ENCODE assay signal across 8 cellular contexts in genomic region chr9:128788445-128788844, GRCh38. TPM values are rescaled to one million over a fixed set of nuclear protein-coding genes. Genes with fewer than 3 reads are reported as not detected.
DNase-seq lines count a peak whose midpoint lies in the region; ATAC-seq, FAIRE-seq and TF ChIP-seq lines count a peak whose summit lies in the region.

No MANE protein-coding gene starts in this region.

- H2BK15ac ChIP-seq in neuronal stem cell (ENCODE audit: low read length): no peak overlapping the region

- CTCF ChIA-PET in endothelial cell of umbilical vein (lab: Charles Lee): interaction anchor here (0.6 to 2.0 kb wide), 7 partner anchors 10 to 153 kb away, joined by 3 to 9 read pairs (median 5); partner anchors contain the start of genes ENDOG and PKN3

- no peak for TF ChIP-seq CTCF in GM12865 (IDR thresholded peaks at IDR 0.05; ENCODE audit: insufficient read depth, low read depth, low read length, missing control alignments)
- no peak for TF ChIP-seq CTCF in RWPE2 (IDR thresholded peaks at IDR 0.05; ENCODE audit: poor library complexity, severe bottlenecking)
- no peak for TF ChIP-seq CTCF in endothelial cell of umbilical vein (IDR thresholded peaks at IDR 0.05; ENCODE audit: extremely low read depth in 1 of 2, insufficient read depth in 1 of 2, low read depth in 1 of 2, low read length in 2 of 2)

- H3K9ac ChIP-seq in endothelial cell of umbilical vein (replicated peaks; ENCODE audit: extremely low read depth, insufficient read depth, low read length): peak overlapping the region; percentile 35
- peak overlapping the region; percentile 65 for H3K9ac ChIP-seq in trophoblast cell (ENCODE audit: low read length)
- H3K9ac ChIP-seq in neuronal stem cell (ENCODE audit: low read depth, low read length, poor library complexity): no peak overlapping the region

- H3K4me1 ChIP-seq in RWPE2 (ENCODE audit: insufficient read depth, poor library complexity, severe bottlenecking) (no peaks in the 10 kb centered on the region), endothelial cell of umbilical vein (ENCODE audit: control insufficient read depth, extremely low read depth, insufficient read depth, low read length) (peaks cover 11% of the 10 kb centered on the region), trophoblast cell (ENCODE audit: control insufficient read depth in 1 of 2, insufficient read depth in 2 of 2, low read length in 2 of 2) (peaks cover 5 to 8% of the 10 kb centered on the region in 2 experiments), neuronal stem cell (ENCODE audit: control insufficient read depth in 2 of 2, insufficient read depth in 1 of 2, low read depth in 1 of 2, low read length in 2 of 2) (peaks cover 2 to 7% of the 10 kb centered on the region in 2 donors)

- H3K14ac ChIP-seq in trophoblast cell (ENCODE audit: low read length) (no peak overlapping the region), neuronal stem cell (ENCODE audit: low read length) (no peak overlapping the region)

- no peak for FAIRE-seq in endothelial cell of umbilical vein (lab: Jason Lieb, UNC)

- H4K91ac ChIP-seq in trophoblast cell (ENCODE audit: low read depth, low read length) (no peak overlapping the region), neuronal stem cell (ENCODE audit: low read depth, low read length, poor library complexity) (no peak overlapping the region)

- H3K9me3 ChIP-seq in RWPE2 (ENCODE audit: severe bottlenecking) (no peaks in the 10 kb centered on the region), endothelial cell of umbilical vein (replicated peaks; ENCODE audit: control insufficient read depth, insufficient read depth, low read length) (no peaks in the 10 kb centered on the region), trophoblast cell (ENCODE audit: insufficient read depth, low read depth, low read length) (peaks cover 2% of the 10 kb centered on the region), neuronal stem cell (replicated peaks in 1 of 2; ENCODE audit: control insufficient read depth in 2 of 2, insufficient read depth in 1 of 2, low read depth in 1 of 2, low read length in 2 of 2) (no peaks in the 10 kb centered on the region)

- peaks cover 13% of the 10 kb centered on the region for H3K79me2 ChIP-seq in endothelial cell of umbilical vein (ENCODE audit: control insufficient read depth, insufficient read depth, low read length)
- H3K79me2 ChIP-seq in trophoblast cell (ENCODE audit: control insufficient read depth, insufficient read depth, low read length, poor library complexity): peaks cover 3% of the 10 kb centered on the region

- H3K4me3 ChIP-seq in GM12865 (ENCODE audit: low read depth, low read length) (peak overlapping the region; percentile 80), RWPE2 (ENCODE audit: severe bottlenecking) (peak overlapping the region; percentile 100), endothelial cell of umbilical vein (replicated peaks in 1 of 3; ENCODE audit: insufficient read depth in 1 of 3, low read depth in 1 of 3, low read length in 3 of 3) (peak overlapping the region in 1 of 3 experiments; percentile 77), trophoblast cell (ENCODE audit: low read depth, low read length) (no peak overlapping the region), neuronal stem cell (ENCODE audit: low read length in 2 of 2) (peak overlapping the region in 1 of 2 donors; percentile 97)

- H4K20me1 ChIP-seq in endothelial cell of umbilical vein (replicated peaks; ENCODE audit: control insufficient read depth, extremely low read depth, insufficient read depth, low read length): no peaks in the 10 kb centered on the region

- peak overlapping the region; percentile 81 for H4K12ac ChIP-seq in trophoblast cell (ENCODE audit: low read depth, low read length)

- no peak overlapping the region for H2AK5ac ChIP-seq in trophoblast cell (ENCODE audit: low read length)
- H2AK5ac ChIP-seq in neuronal stem cell (ENCODE audit: low read depth, low read length): no peak overlapping the region

- DNase-seq in GM12865 (ENCODE audit: low read depth) (no peak), RWPE2 (ENCODE audit: low spot score) (no peak), endothelial cell of umbilical vein (ENCODE audit: low read depth, low spot score) (no peak), trophoblast cell (no peak), neuronal stem cell (ENCODE audit: low spot score) (no peak), EL (no peak), DMS153 (lab: John Stamatoyannopoulos, UW) (no peak), cerebellum (ENCODE audit: low spot score) (no peak)

- peaks cover 4% of the 10 kb centered on the region for H3K79me1 ChIP-seq in trophoblast cell (ENCODE audit: low read length)
- peaks cover 2% of the 10 kb centered on the region for H3K79me1 ChIP-seq in neuronal stem cell (ENCODE audit: low read depth, low read length)

- H2BK5ac ChIP-seq in trophoblast cell (ENCODE audit: low read depth, low read length, poor library complexity) (no peak overlapping the region), neuronal stem cell (ENCODE audit: low read length) (no peak overlapping the region)

- H3K4ac ChIP-seq in trophoblast cell (ENCODE audit: low read depth, low read length) (peak overlapping the region; percentile 33), neuronal stem cell (ENCODE audit: low read length) (no peak overlapping the region)

- H3K36me3 ChIP-seq in RWPE2 (ENCODE audit: low read depth): peaks cover 27% of the 10 kb centered on the region
- H3K36me3 ChIP-seq in endothelial cell of umbilical vein (ENCODE audit: control insufficient read depth in 2 of 2, extremely low read depth in 1 of 2, insufficient read depth in 2 of 2, low read length in 2 of 2): peaks cover 7 to 26% of the 10 kb centered on the region in 2 experiments
- peaks cover 31 to 34% of the 10 kb centered on the region in 2 experiments for H3K36me3 ChIP-seq in trophoblast cell (ENCODE audit: control insufficient read depth in 1 of 2, insufficient read depth in 2 of 2, low read length in 2 of 2)
- H3K36me3 ChIP-seq in neuronal stem cell (replicated peaks in 1 of 2; ENCODE audit: control insufficient read depth in 2 of 2, insufficient read depth in 2 of 2, low read length in 2 of 2): peaks cover 18 to 45% of the 10 kb centered on the region in 2 donors

- no peak overlapping the region for H3K18ac ChIP-seq in trophoblast cell (ENCODE audit: low read length)
- no peak overlapping the region for H3K18ac ChIP-seq in neuronal stem cell (ENCODE audit: low read length)

- intact Hi-C loops in endothelial cell of umbilical vein (cut with micrococcal nuclease): loop anchor here (5.0 kb wide), 1 partner anchor 56 kb away; no protein-coding TSS in a partner anchor

- no peak overlapping the region for H2BK120ac ChIP-seq in trophoblast cell (ENCODE audit: insufficient read depth, low read length, poor library complexity)
- no peak overlapping the region for H2BK120ac ChIP-seq in neuronal stem cell (ENCODE audit: low read depth, low read length)

- no peak overlapping the region for H2BK12ac ChIP-seq in trophoblast cell (ENCODE audit: low read length)
- no peak overlapping the region for H2BK12ac ChIP-seq in neuronal stem cell (ENCODE audit: low read length)

- no peak for TF ChIP-seq POLR2A in endothelial cell of umbilical vein (IDR thresholded peaks at IDR 0.05; ENCODE audit: low read depth, low read length)

- no CpG with 5 or more reads among the region's 1 CpG for whole genome bisulfite sequencing in trophoblast cell (ENCODE audit: extremely low coverage, insufficient coverage, insufficient read length)
- WGBS in neuronal stem cell (ENCODE audit: extremely low coverage in 2 of 2, insufficient read length in 2 of 2, insufficient replicate concordance in 1 of 2), 2 donors: no CpG with 5 or more reads among the region's 1 CpG

- dilution Hi-C loops in endothelial cell of umbilical vein (cut with MboI; ENCODE audit: extremely low pct_ligation_motif_present, low sequenced_read_pairs): no loop called here

- H3K23ac ChIP-seq in trophoblast cell (ENCODE audit: low read length): no peak overlapping the region
- no peak overlapping the region for H3K23ac ChIP-seq in neuronal stem cell (ENCODE audit: low read depth, low read length, poor library complexity)

- no peaks in the 10 kb centered on the region for H3K9me1 ChIP-seq in endothelial cell of umbilical vein (replicated peaks; ENCODE audit: control insufficient read depth, extremely low read depth, insufficient read depth, low read length)

- no TSS peak for BruUV-seq in endothelial cell of umbilical vein (replicated peaks; lab: Mats Ljungman, UMichigan)

- H3K27me3 ChIP-seq in RWPE2 (ENCODE audit: insufficient read depth, poor library complexity, severe bottlenecking) (no peaks in the 10 kb centered on the region), endothelial cell of umbilical vein (ENCODE audit: control insufficient read depth in 2 of 2, insufficient read depth in 2 of 2, low read length in 2 of 2) (no peaks in the 10 kb centered on the region), trophoblast cell (ENCODE audit: insufficient read depth, low read length) (no peaks in the 10 kb centered on the region), neuronal stem cell (ENCODE audit: control insufficient read depth in 3 of 3, insufficient read depth in 3 of 3, low read depth in 1 of 3, low read length in 3 of 3) (no peaks in the 10 kb centered on the region)

- POLR2A ChIA-PET in endothelial cell of umbilical vein (lab: Charles Lee): no interaction called here

- H3K4me2 ChIP-seq in endothelial cell of umbilical vein (ENCODE audit: insufficient read depth, low read length) (peak overlapping the region; percentile 71), trophoblast cell (ENCODE audit: low read length) (peak overlapping the region; percentile 80), neuronal stem cell (ENCODE audit: insufficient read depth, low read length, poor library complexity, severe bottlenecking) (no peak overlapping the region)

- H2AFZ ChIP-seq in endothelial cell of umbilical vein (ENCODE audit: low read depth, low read length): no peak overlapping the region
- H2AFZ ChIP-seq in trophoblast cell (ENCODE audit: insufficient read depth, low read length, poor library complexity): peak overlapping the region; percentile 33
- no peak overlapping the region for H2AFZ ChIP-seq in neuronal stem cell (ENCODE audit: low read length)

- H4K8ac ChIP-seq in trophoblast cell (ENCODE audit: low read depth, low read length): peak overlapping the region; percentile 34
- no peak overlapping the region for H4K8ac ChIP-seq in neuronal stem cell (ENCODE audit: low read depth, low read length)

- H3K27ac ChIP-seq in RWPE2 (ENCODE audit: poor library complexity, severe bottlenecking) (peak overlapping the region; percentile 46), endothelial cell of umbilical vein (ENCODE audit: insufficient read depth, low read depth, low read length) (no peak overlapping the region), trophoblast cell (ENCODE audit: low read depth, low read length) (no peak overlapping the region), neuronal stem cell (replicated peaks; ENCODE audit: low read length) (no peak overlapping the region)

- no peak for ATAC-seq in RWPE2 (ENCODE audit: low read depth)

RNA-seq across cellular contexts. Expression of gene TBC1D13, which starts 1.4 kb away (rescaled TPM):
- total RNA-seq in endothelial cell of umbilical vein: 34.9 and 35.1 TPM in 2 replicates
- 41.9 and 43.9 TPM in 2 replicates for polyA plus RNA-seq in endothelial cell of umbilical vein
- polyA plus RNA-seq in endothelial cell of umbilical vein (2011; cell fraction: cytosol; rRNA removed): 35.9 and 40.9 TPM in 2 replicates
- polyA plus RNA-seq in endothelial cell of umbilical vein (2011; cell fraction: nucleus; rRNA removed): 44.8 and 47.7 TPM in 2 replicates
- 31.9 and 33.8 TPM in 2 replicates for polyA plus RNA-seq in endothelial cell of umbilical vein (2012)
- 33.2 and 42.0 TPM in 2 replicates for polyA minus RNA-seq in endothelial cell of umbilical vein
- polyA minus RNA-seq in endothelial cell of umbilical vein (2011; cell fraction: cytosol; rRNA and poly(A)+ RNA removed): 11.6 TPM
- 10.9 and 13.1 TPM in 2 replicates for polyA minus RNA-seq in endothelial cell of umbilical vein (2011; cell fraction: nucleus; rRNA and poly(A)+ RNA removed)
- polyA plus RNA-seq in trophoblast cell (2013): 16.0 TPM in 2 replicates
- 14.4 TPM for polyA plus RNA-seq in neuronal stem cell (2013, experiment 1 of 2)
- 14.4 TPM for polyA plus RNA-seq in neuronal stem cell (2013, experiment 2 of 2)
- 8.4 TPM for total RNA-seq in cerebellum

RNA-seq across cellular contexts. Expression of gene ZER1, which starts 16.7 kb away (rescaled TPM):
- total RNA-seq in endothelial cell of umbilical vein (23.0 and 24.9 TPM in 2 replicates), cerebellum (21.8 TPM)
- polyA plus RNA-seq in endothelial cell of umbilical vein: 29.9 and 45.5 TPM in 2 replicates
- 27.0 and 31.9 TPM in 2 replicates for polyA plus RNA-seq in endothelial cell of umbilical vein (2011; cell fraction: cytosol; rRNA removed)
- polyA plus RNA-seq in endothelial cell of umbilical vein (2011; cell fraction: nucleus; rRNA removed): 25.4 and 31.8 TPM in 2 replicates
- polyA plus RNA-seq in endothelial cell of umbilical vein (2012): 16.5 and 19.6 TPM in 2 replicates
- 35.0 and 45.4 TPM in 2 replicates for polyA minus RNA-seq in endothelial cell of umbilical vein
- 25.9 TPM for polyA minus RNA-seq in endothelial cell of umbilical vein (2011; cell fraction: cytosol; rRNA and poly(A)+ RNA removed)
- polyA minus RNA-seq in endothelial cell of umbilical vein (2011; cell fraction: nucleus; rRNA and poly(A)+ RNA removed): 14.7 and 17.0 TPM in 2 replicates
- polyA plus RNA-seq in trophoblast cell (2013): 20.5 and 21.6 TPM in 2 replicates
- 19.6 TPM for polyA plus RNA-seq in neuronal stem cell (2013, experiment 1 of 2)
- 19.4 TPM for polyA plus RNA-seq in neuronal stem cell (2013, experiment 2 of 2)

RNA-seq across cellular contexts. Expression of gene ENDOG, which starts 29.9 kb away (rescaled TPM):
- 17.9 and 18.0 TPM in 2 replicates for total RNA-seq in endothelial cell of umbilical vein
- 21.1 and 26.4 TPM in 2 replicates for polyA plus RNA-seq in endothelial cell of umbilical vein
- 15.2 and 16.0 TPM in 2 replicates for polyA plus RNA-seq in endothelial cell of umbilical vein (2011; cell fraction: cytosol; rRNA removed)
- polyA plus RNA-seq in endothelial cell of umbilical vein (2011; cell fraction: nucleus; rRNA removed): 6.8 and 7.7 TPM in 2 replicates
- 7.2 and 9.2 TPM in 2 replicates for polyA plus RNA-seq in endothelial cell of umbilical vein (2012)
- 6.4 and 7.1 TPM in 2 replicates for polyA minus RNA-seq in endothelial cell of umbilical vein
- 49.8 TPM for polyA minus RNA-seq in endothelial cell of umbilical vein (2011; cell fraction: cytosol; rRNA and poly(A)+ RNA removed)
- 1.4 and 2.2 TPM in 2 replicates for polyA minus RNA-seq in endothelial cell of umbilical vein (2011; cell fraction: nucleus; rRNA and poly(A)+ RNA removed)
- polyA plus RNA-seq in trophoblast cell (2013): 9.7 and 10.2 TPM in 2 replicates
- polyA plus RNA-seq in neuronal stem cell (2013, experiment 1 of 2): 9.8 TPM
- polyA plus RNA-seq in neuronal stem cell (2013, experiment 2 of 2): 9.3 TPM
- 6.7 TPM for total RNA-seq in cerebellum

RNA-seq across cellular contexts. Expression of gene SPOUT1, which starts 41.1 kb away (rescaled TPM):
- total RNA-seq in endothelial cell of umbilical vein (51.6 and 59.3 TPM in 2 replicates), cerebellum (19.5 TPM)
- 50.4 and 51.4 TPM in 2 replicates for polyA plus RNA-seq in endothelial cell of umbilical vein
- 34.2 and 38.7 TPM in 2 replicates for polyA plus RNA-seq in endothelial cell of umbilical vein (2011; cell fraction: cytosol; rRNA removed)
- polyA plus RNA-seq in endothelial cell of umbilical vein (2011; cell fraction: nucleus; rRNA removed): 71.3 and 80.1 TPM in 2 replicates
- polyA plus RNA-seq in endothelial cell of umbilical vein (2012): 35.6 and 37.8 TPM in 2 replicates
- 31.5 and 35.9 TPM in 2 replicates for polyA minus RNA-seq in endothelial cell of umbilical vein
- polyA minus RNA-seq in endothelial cell of umbilical vein (2011; cell fraction: cytosol; rRNA and poly(A)+ RNA removed): 27.5 TPM
- 14.3 and 17.9 TPM in 2 replicates for polyA minus RNA-seq in endothelial cell of umbilical vein (2011; cell fraction: nucleus; rRNA and poly(A)+ RNA removed)
- polyA plus RNA-seq in trophoblast cell (2013): 12.7 and 12.8 TPM in 2 replicates
- 14.3 TPM for polyA plus RNA-seq in neuronal stem cell (2013, experiment 1 of 2)
- polyA plus RNA-seq in neuronal stem cell (2013, experiment 2 of 2): 13.9 TPM
